2 cellular contexts compared by ENCODE assay signal in genomic region chr1:209405183-209405823, GRCh38.
TF ChIP-seq lines count a peak whose summit lies in the region.

No MANE protein-coding gene starts in this region.

TF ChIP-seq in H1, 55 proteins besides CTCF, POLR2A, EP300 and RAD21:
- no peak for TF ChIP-seq POU5F1 (IDR thresholded peaks at IDR 0.05; ENCODE audit: low read depth, low read length)
- no peak for TF ChIP-seq GABPA (IDR thresholded peaks at IDR 0.05; ENCODE audit: borderline replicate concordance, insufficient read depth, low read length)
- TF ChIP-seq RXRA (IDR thresholded peaks at IDR 0.05; ENCODE audit: insufficient read depth, low read depth, low read length), result no peak
- no peak for TF ChIP-seq KDM5A (IDR thresholded peaks at IDR 0.05; ENCODE audit: low read length)
- TF ChIP-seq ATF2 (IDR thresholded peaks at IDR 0.05; ENCODE audit: low read length), result no peak
- TF ChIP-seq HDAC6 (IDR thresholded peaks at IDR 0.05; ENCODE audit: low read depth, low read length), result no peak

TF ChIP-seq in neural cell, 6 proteins besides CTCF, POLR2A, EP300 and RAD21:
- TF ChIP-seq EZH2 (IDR thresholded peaks at IDR 0.05; ENCODE audit: borderline replicate concordance, insufficient read depth, low read length, poor library complexity, severe bottlenecking) (no peak), TAF1 (IDR thresholded peaks at IDR 0.05; ENCODE audit: low read depth) (no peak), MXI1 (conservative IDR thresholded peaks at IDR 0.05; ENCODE audit: poor library complexity, severe bottlenecking) (no peak), REST (IDR thresholded peaks at IDR 0.05; ENCODE audit: borderline replicate concordance) (no peak), POLR2AphosphoS5 (IDR thresholded peaks at IDR 0.05) (no peak), SMC3 (conservative IDR thresholded peaks at IDR 0.05; ENCODE audit: poor library complexity) (no peak)
TF ChIP-seq in neural cell: peak in this region for 0.
